Comparison of ENCODE assay signal across 1 cellular context in the genomic region with DNA sequence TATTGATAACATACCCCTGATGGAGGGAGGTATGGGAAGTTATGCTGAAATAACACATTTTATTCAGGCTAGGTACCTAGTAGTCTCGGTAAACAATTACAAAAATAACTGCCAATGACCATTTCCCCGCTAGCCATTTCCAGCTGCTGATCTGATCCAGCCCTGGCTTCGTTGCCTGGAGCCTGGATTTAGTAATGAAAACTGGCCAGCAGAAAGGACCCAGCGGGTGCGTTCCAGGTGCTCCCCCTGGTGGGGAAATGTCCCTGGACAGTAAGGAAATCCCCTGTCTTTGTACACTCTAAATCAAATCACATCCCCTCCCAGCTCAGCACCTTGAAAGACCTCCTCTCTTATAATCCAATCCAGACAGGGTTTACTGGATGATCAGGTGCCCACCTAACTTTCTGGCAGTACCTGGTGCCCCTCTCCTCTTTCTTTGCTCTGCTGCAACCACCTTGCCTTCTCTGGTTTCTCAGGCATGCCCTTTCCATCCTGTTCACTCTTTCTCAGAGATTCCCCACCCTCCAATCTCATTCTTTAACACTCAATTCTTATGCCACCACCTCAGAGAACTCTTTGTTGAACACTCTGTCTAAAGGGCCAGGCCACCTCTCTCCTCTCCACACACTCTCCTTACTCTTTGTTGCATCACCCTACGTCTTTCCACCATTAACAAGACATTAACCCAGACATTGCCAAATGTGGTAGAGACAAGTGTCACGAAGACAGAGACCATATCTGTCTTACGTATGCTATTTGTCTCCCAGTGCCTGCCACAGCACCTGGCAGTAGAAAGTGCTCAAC.
TF ChIP-seq lines count a peak whose summit lies in the region.

No MANE protein-coding gene starts in this region.

TF ChIP-seq in K562, 482 proteins besides CTCF, POLR2A, EP300 and RAD21 (continued from another document and continues in another):
- TF ChIP-seq, protein P1, sequence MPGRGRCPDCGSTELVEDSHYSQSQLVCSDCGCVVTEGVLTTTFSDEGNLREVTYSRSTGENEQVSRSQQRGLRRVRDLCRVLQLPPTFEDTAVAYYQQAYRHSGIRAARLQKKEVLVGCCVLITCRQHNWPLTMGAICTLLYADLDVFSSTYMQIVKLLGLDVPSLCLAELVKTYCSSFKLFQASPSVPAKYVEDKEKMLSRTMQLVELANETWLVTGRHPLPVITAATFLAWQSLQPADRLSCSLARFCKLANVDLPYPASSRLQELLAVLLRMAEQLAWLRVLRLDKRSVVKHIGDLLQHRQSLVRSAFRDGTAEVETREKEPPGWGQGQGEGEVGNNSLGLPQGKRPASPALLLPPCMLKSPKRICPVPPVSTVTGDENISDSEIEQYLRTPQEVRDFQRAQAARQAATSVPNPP (IDR thresholded peaks at IDR 0.05; ENCODE audit: borderline replicate concordance, insufficient read depth, insufficient read length) = no peak
- TF ChIP-seq NFRKB (IDR thresholded peaks at IDR 0.05; ENCODE audit: low read depth) (peak; percentile 63; the same call in 1 of the 2 replicates), NONO (IDR thresholded peaks at IDR 0.05; ENCODE audit: low read depth in 2 of 2, low read length in 1 of 2) (no peak), GTF2E2 (tag; IDR thresholded peaks at IDR 0.05) (no peak; the same call in 1 of the 2 replicates), LARP7 (IDR thresholded peaks at IDR 0.05) (peak; percentile 34; the same call in 1 of the 2 replicates), FOXK2 (conservative IDR thresholded peaks at IDR 0.05 in 1 of 2, IDR thresholded peaks at IDR 0.05 in 1 of 2; ENCODE audit: low read depth in 2 of 2) (no peak), MECOM (CRISPR knock-in tag; IDR thresholded peaks at IDR 0.05) (0 out of 2 replicates have a peak, but pooled peaks have one; percentile 36), ZNF766 (CRISPR knock-in tag; conservative IDR thresholded peaks at IDR 0.05) (peak; percentile 84), ELF1 (tag; IDR thresholded peaks at IDR 0.05) (no peak), NR2C2 (CRISPR knock-in tag; IDR thresholded peaks at IDR 0.05) (no peak), NR2C2 (tag; IDR thresholded peaks at IDR 0.05) (no peak; the same call in 1 of the 2 replicates), XRCC4 (IDR thresholded peaks at IDR 0.05; ENCODE audit: extremely low read depth, insufficient read depth, insufficient read length) (no peak), ZNF445 (CRISPR knock-in tag; IDR thresholded peaks at IDR 0.05; ENCODE audit: low read depth) (no peak), HMG20A (CRISPR knock-in tag; conservative IDR thresholded peaks at IDR 0.05) (no peak), RFX7 (CRISPR knock-in tag; IDR thresholded peaks at IDR 0.05) (no peak), CBX3 (IDR thresholded peaks at IDR 0.05; ENCODE audit: borderline replicate concordance in 1 of 2, low read length in 2 of 2) (no peak), ZFPM2 (CRISPR knock-in tag; IDR thresholded peaks at IDR 0.05) (no peak), NCOA4 (IDR thresholded peaks at IDR 0.05; ENCODE audit: partially characterized antibody) (no peak), ZNF551 (CRISPR knock-in tag; IDR thresholded peaks at IDR 0.05) (no peak), HNRNPL (IDR thresholded peaks at IDR 0.05; ENCODE audit: low read depth, low read length) (no peak), NCOA6 (IDR thresholded peaks at IDR 0.05) (no peak), SMAD3 (CRISPR knock-in tag; conservative IDR thresholded peaks at IDR 0.05) (no peak), PHF20 (IDR thresholded peaks at IDR 0.05; ENCODE audit: partially characterized antibody) (no peak), CEBPG (CRISPR knock-in tag; IDR thresholded peaks at IDR 0.05) (peak; percentile 96), CEBPG (tag; conservative IDR thresholded peaks at IDR 0.05 in 1 of 2, IDR thresholded peaks at IDR 0.05 in 1 of 2) (peak; percentile 87 to 97), EWSR1 (IDR thresholded peaks at IDR 0.05; ENCODE audit: borderline replicate concordance, low read depth, partially characterized antibody) (no peak), ZNF212 (CRISPR knock-in tag; IDR thresholded peaks at IDR 0.05) (no peak), DPF2 (IDR thresholded peaks at IDR 0.05) (no peak), NR3C1 (CRISPR knock-in tag; IDR thresholded peaks at IDR 0.05) (no peak), NCOA2 (IDR thresholded peaks at IDR 0.05; ENCODE audit: partially characterized antibody in 2 of 2) (no peak), NFE2 (IDR thresholded peaks at IDR 0.05; ENCODE audit: low read depth) (no peak), ZNF717 (CRISPR knock-in tag; IDR thresholded peaks at IDR 0.05) (no peak), RCOR1 (IDR thresholded peaks at IDR 0.05; ENCODE audit: borderline replicate concordance in 1 of 2, low read depth in 2 of 2, low read length in 2 of 2) (peak in 1 of 2 experiments; percentile 48; a peak in 1 of 4 replicates), ZNF324 (CRISPR knock-in tag; IDR thresholded peaks at IDR 0.05) (no peak), CBX5 (IDR thresholded peaks at IDR 0.05; ENCODE audit: borderline replicate concordance, low read depth) (no peak), CBX2 (IDR thresholded peaks at IDR 0.05; ENCODE audit: insufficient read depth, low read length, poor library complexity, severe bottlenecking) (no peak), ZNF589 (CRISPR knock-in tag; IDR thresholded peaks at IDR 0.05; ENCODE audit: low read depth) (peak; percentile 70)
- TF ChIP-seq, protein P2, sequence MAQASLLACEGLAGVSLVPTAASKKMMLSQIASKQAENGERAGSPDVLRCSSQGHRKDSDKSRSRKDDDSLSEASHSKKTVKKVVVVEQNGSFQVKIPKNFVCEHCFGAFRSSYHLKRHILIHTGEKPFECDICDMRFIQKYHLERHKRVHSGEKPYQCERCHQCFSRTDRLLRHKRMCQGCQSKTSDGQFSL (CRISPR knock-in tag; IDR thresholded peaks at IDR 0.05) = no peak
- TF ChIP-seq, protein P2 (tag; IDR thresholded peaks at IDR 0.05) = no peak
- TF ChIP-seq, protein P3, sequence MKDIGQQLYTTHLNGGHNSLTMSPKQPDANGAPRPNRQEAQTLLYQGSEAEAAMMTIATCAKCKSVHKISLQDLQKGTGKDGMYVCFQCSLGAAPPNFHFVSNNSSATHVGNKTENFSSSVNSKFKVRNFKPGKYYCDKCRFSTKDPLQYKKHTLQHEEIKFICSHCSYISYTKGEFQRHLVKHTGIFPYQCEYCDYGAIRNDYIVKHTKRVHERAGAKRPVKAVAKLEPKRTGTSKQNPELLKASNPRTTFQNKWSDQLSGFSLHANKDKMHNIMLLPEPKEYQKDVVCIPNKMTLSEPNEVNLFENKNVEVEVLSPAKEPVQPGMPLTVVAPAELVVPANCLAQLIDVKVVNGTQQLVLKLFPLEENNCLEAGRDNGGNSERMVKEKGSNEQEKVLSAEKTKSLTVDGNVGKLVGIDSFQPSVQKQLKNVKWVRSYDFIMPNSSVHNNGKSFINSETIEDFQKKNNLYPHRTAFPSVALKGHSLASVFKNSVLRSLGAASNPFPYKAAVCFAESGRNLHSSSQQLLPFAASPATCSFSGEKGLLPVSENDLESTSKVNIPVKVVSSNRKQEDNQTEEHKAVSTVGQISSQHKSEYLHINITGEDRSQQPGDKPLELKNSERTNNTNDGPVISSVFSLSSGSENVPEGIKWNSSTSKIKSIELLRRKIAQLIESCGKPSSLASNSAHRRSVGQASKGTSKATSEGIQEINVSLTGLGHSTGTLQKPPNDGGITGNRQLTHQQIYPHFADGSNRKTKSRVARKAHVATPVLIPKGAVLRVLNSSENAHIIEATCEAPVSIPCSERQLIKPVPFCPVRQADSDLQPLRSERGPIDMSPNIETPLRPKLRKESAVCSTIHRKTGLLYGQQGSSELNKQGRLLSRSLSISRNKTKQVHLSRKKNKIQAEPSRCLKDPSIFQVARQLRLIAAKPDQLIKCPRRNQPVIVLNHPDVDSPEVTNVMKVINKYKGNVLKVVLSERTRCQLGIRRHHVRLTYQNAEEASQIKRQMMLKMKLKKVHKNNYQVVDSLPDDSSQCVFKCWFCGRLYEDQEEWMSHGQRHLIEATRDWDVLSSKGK (CRISPR knock-in tag; IDR thresholded peaks at IDR 0.05) = no peak
- TF ChIP-seq, protein P4, sequence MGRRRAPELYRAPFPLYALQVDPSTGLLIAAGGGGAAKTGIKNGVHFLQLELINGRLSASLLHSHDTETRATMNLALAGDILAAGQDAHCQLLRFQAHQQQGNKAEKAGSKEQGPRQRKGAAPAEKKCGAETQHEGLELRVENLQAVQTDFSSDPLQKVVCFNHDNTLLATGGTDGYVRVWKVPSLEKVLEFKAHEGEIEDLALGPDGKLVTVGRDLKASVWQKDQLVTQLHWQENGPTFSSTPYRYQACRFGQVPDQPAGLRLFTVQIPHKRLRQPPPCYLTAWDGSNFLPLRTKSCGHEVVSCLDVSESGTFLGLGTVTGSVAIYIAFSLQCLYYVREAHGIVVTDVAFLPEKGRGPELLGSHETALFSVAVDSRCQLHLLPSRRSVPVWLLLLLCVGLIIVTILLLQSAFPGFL (CRISPR knock-in tag; IDR thresholded peaks at IDR 0.05) = no peak
- TF ChIP-seq, protein P5, sequence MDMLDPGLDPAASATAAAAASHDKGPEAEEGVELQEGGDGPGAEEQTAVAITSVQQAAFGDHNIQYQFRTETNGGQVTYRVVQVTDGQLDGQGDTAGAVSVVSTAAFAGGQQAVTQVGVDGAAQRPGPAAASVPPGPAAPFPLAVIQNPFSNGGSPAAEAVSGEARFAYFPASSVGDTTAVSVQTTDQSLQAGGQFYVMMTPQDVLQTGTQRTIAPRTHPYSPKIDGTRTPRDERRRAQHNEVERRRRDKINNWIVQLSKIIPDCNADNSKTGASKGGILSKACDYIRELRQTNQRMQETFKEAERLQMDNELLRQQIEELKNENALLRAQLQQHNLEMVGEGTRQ (CRISPR knock-in tag; IDR thresholded peaks at IDR 0.05) = no peak
- TF ChIP-seq, protein P6, sequence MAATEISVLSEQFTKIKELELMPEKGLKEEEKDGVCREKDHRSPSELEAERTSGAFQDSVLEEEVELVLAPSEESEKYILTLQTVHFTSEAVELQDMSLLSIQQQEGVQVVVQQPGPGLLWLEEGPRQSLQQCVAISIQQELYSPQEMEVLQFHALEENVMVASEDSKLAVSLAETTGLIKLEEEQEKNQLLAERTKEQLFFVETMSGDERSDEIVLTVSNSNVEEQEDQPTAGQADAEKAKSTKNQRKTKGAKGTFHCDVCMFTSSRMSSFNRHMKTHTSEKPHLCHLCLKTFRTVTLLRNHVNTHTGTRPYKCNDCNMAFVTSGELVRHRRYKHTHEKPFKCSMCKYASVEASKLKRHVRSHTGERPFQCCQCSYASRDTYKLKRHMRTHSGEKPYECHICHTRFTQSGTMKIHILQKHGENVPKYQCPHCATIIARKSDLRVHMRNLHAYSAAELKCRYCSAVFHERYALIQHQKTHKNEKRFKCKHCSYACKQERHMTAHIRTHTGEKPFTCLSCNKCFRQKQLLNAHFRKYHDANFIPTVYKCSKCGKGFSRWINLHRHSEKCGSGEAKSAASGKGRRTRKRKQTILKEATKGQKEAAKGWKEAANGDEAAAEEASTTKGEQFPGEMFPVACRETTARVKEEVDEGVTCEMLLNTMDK (IDR thresholded peaks at IDR 0.05; ENCODE audit: borderline replicate concordance, insufficient read depth, low read depth, low read length, poor library complexity, severe bottlenecking) = peak; percentile 58
- TF ChIP-seq, protein P7, sequence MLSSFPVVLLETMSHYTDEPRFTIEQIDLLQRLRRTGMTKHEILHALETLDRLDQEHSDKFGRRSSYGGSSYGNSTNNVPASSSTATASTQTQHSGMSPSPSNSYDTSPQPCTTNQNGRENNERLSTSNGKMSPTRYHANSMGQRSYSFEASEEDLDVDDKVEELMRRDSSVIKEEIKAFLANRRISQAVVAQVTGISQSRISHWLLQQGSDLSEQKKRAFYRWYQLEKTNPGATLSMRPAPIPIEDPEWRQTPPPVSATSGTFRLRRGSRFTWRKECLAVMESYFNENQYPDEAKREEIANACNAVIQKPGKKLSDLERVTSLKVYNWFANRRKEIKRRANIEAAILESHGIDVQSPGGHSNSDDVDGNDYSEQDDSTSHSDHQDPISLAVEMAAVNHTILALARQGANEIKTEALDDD (IDR thresholded peaks at IDR 0.05) = no peak
- TF ChIP-seq, protein P8, sequence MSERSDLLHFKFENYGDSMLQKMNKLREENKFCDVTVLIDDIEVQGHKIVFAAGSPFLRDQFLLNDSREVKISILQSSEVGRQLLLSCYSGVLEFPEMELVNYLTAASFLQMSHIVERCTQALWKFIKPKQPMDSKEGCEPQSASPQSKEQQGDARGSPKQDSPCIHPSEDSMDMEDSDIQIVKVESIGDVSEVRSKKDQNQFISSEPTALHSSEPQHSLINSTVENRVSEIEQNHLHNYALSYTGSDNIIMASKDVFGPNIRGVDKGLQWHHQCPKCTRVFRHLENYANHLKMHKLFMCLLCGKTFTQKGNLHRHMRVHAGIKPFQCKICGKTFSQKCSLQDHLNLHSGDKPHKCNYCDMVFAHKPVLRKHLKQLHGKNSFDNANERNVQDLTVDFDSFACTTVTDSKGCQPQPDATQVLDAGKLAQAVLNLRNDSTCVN (CRISPR knock-in tag; IDR thresholded peaks at IDR 0.05) = no peak
- TF ChIP-seq, protein P9, sequence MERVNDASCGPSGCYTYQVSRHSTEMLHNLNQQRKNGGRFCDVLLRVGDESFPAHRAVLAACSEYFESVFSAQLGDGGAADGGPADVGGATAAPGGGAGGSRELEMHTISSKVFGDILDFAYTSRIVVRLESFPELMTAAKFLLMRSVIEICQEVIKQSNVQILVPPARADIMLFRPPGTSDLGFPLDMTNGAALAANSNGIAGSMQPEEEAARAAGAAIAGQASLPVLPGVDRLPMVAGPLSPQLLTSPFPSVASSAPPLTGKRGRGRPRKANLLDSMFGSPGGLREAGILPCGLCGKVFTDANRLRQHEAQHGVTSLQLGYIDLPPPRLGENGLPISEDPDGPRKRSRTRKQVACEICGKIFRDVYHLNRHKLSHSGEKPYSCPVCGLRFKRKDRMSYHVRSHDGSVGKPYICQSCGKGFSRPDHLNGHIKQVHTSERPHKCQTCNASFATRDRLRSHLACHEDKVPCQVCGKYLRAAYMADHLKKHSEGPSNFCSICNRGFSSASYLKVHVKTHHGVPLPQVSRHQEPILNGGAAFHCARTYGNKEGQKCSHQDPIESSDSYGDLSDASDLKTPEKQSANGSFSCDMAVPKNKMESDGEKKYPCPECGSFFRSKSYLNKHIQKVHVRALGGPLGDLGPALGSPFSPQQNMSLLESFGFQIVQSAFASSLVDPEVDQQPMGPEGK (CRISPR knock-in tag; IDR thresholded peaks at IDR 0.05; ENCODE audit: borderline replicate concordance) = no peak
